ENCODE assay signal across 1 cellular context in genomic region chr11:117966908-117967307, GRCh38.
TF ChIP-seq lines count a peak whose summit lies in the region.

No MANE protein-coding gene starts in this region.

TF ChIP-seq in H1, 55 proteins besides CTCF, POLR2A, EP300 and RAD21 (continued from another document):
- no peak for TF ChIP-seq CHD7 (IDR thresholded peaks at IDR 0.05; ENCODE audit: insufficient replicate concordance, low read length)
- TF ChIP-seq E2F6 (IDR thresholded peaks at IDR 0.05): no peak
- no peak for TF ChIP-seq ZNF274 (IDR thresholded peaks at IDR 0.05; ENCODE audit: borderline replicate concordance, extremely low read depth, low read length)
- no peak for TF ChIP-seq TAF1 (IDR thresholded peaks at IDR 0.05; ENCODE audit: low read depth, low read length)
